ENCODE assay signal across 27 cellular contexts in genomic region chr6:157091832-157092231, GRCh38.
"Had no signal": no experiment of that assay in that cellular context is flagged by ENCODE, and none has a peak within 500 bp of the region (broad histone marks: within the 10 kb centered on the region; RNA-seq: fewer than 3 reads in every experiment).

No MANE protein-coding gene starts in this region.

- H3K27me3 Mint-ChIP-seq: naive thymus-derived CD4-positive, alpha-beta T cell; natural killer cell treated with Interleukin-12 subunit alpha and Interleukin-12 subunit beta and Interleukin-15 and Interleukin-18, amount 100 ng/mL, for 72 hours; stimulated activated naive B cell treated with anti-CD40 and anti-IgM and Interleukin-4, amounts not matched to agents 10 μg/mL and 1 μg/mL and 100 μg/mL, for 72 hours had no signal

- H3K9me3 Mint-ChIP-seq: immature natural killer cell; naive thymus-derived CD4-positive, alpha-beta T cell; natural killer cell treated with Interleukin-12 subunit alpha and Interleukin-12 subunit beta and Interleukin-15 and Interleukin-18, amount 100 ng/mL, for 72 hours; neural crest cell; stimulated activated naive B cell treated with anti-CD40 and anti-IgM and Interleukin-4, amounts not matched to agents 10 μg/mL and 1 μg/mL and 100 μg/mL, for 72 hours had no signal

- H3K4me3 Mint-ChIP-seq: immature natural killer cell; naive thymus-derived CD4-positive, alpha-beta T cell; natural killer cell treated with Interleukin-12 subunit alpha and Interleukin-12 subunit beta and Interleukin-15 and Interleukin-18, amount 100 ng/mL, for 72 hours; neural crest cell; stimulated activated naive B cell treated with anti-CD40 and anti-IgM and Interleukin-4, amounts not matched to agents 10 μg/mL and 1 μg/mL and 100 μg/mL, for 72 hours had no signal

- H3K27ac Mint-ChIP-seq: natural killer cell treated with Interleukin-12 subunit alpha and Interleukin-12 subunit beta and Interleukin-15 and Interleukin-18, amount 100 ng/mL, for 72 hours; stimulated activated naive B cell treated with anti-CD40 and anti-IgM and Interleukin-4, amounts not matched to agents 10 μg/mL and 1 μg/mL and 100 μg/mL, for 72 hours had no signal

- H3K27me3 ChIP-seq: pancreas, right atrium auricular region, stomach, suprapubic skin, tibial artery, upper lobe of right lung had no signal

- H3K9me3 ChIP-seq: left ventricle myocardium inferior, mucosa of descending colon, pancreas, right atrium auricular region, stomach, suprapubic skin, thoracic aorta, tibial artery, upper lobe of right lung had no signal

- ATAC-seq: mucosa of descending colon; naive thymus-derived CD4-positive, alpha-beta T cell; natural killer cell treated with Interleukin-12 subunit alpha and Interleukin-12 subunit beta and Interleukin-15 and Interleukin-18, amount 100 ng/mL, for 72 hours; pancreas; sciatic nerve; stimulated activated naive B cell treated with anti-CD40 and anti-IgM and Interleukin-4, amounts not matched to agents 10 μg/mL and 1 μg/mL and 100 μg/mL, for 72 hours; stimulated activated naive CD8-positive, alpha-beta T cell treated with anti-CD3 and anti-CD28 coated beads, Interleukin-15, Interleukin-2, amounts not matched to agents 100 U/mL and 50 U/mL, for 24 hours; upper lobe of right lung had no signal

- H3K27ac ChIP-seq: left ventricle myocardium inferior, pancreas, right atrium auricular region, stomach, thoracic aorta, tibial artery, upper lobe of right lung had no signal

- H3K36me3 ChIP-seq: left ventricle myocardium inferior, pancreas, right atrium auricular region had no signal

- DNase-seq: hypothalamus; immature natural killer cell; kidney; left ventricle myocardium inferior; midbrain; mucosa of descending colon; naive thymus-derived CD4-positive, alpha-beta T cell; nucleus accumbens; pancreas; stimulated activated CD4-positive, alpha-beta T cell treated with anti-CD3 and anti-CD28 coated beads, Interleukin-12 subunit alpha, Interleukin-12 subunit beta, amount 100 ng/mL, for 4 hours; stimulated activated CD4-positive, alpha-beta T cell treated with anti-CD3 and anti-CD28 coated beads, Interleukin-15, amount 100 ng/mL, for 24 hours; stimulated activated CD4-positive, alpha-beta T cell treated with anti-CD3 and anti-CD28 coated beads, Interleukin-2, amount 100 ng/mL, for 24 hours; stimulated activated CD4-positive, alpha-beta T cell treated with anti-CD3 and anti-CD28 coated beads, Interleukin-4, amount 100 ng/mL, for 1 hour; stimulated activated naive B cell treated with anti-CD40 and anti-IgM and Interleukin-4, amounts not matched to agents 10 μg/mL and 1 μg/mL and 100 μg/mL, for 72 hours; stimulated activated naive CD8-positive, alpha-beta T cell treated with anti-CD3 and anti-CD28 coated beads, Interleukin-15, Interleukin-2, amounts not matched to agents 100 U/mL and 50 U/mL, for 24 hours; stomach; tibial artery; trophoblast cell; upper lobe of right lung had no signal

- H3K4me3 ChIP-seq: left ventricle myocardium inferior, lung, mucosa of descending colon, pancreas, right atrium auricular region, skin epidermis, stomach, suprapubic skin, thoracic aorta, tibial artery, upper lobe of right lung had no signal

- H3K36me3 Mint-ChIP-seq: natural killer cell treated with Interleukin-12 subunit alpha and Interleukin-12 subunit beta and Interleukin-15 and Interleukin-18, amount 100 ng/mL, for 72 hours had no signal
